In the genomic region with DNA sequence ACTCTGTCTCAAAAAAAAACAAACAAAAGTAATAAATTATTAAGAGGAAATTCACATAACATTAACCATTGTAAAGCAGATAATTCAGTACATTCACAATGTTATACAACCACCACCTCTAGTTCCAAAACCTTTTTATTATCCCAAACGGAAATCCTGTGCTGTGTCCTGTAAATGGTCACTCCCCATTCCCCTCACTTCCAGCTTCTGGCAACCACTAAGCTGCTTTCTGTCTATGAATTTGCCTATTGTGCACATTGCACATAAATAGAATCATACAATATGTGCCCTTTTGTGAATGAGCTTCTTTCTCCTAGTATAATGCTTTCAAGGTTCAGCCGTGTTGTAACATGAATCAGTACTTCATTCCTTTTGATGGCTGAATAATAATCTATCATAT, we compare ENCODE assay signal across 13 cellular contexts. TPM values are rescaled to one million over a fixed set of nuclear protein-coding genes. Genes with fewer than 3 reads are reported as not detected.
DNase-seq lines count a peak whose midpoint lies in the region; ATAC-seq and TF ChIP-seq lines count a peak whose summit lies in the region.
"Had no signal": no experiment of that assay in that cellular context is flagged by ENCODE, and none has a peak within 500 bp of the region (broad histone marks: within the 10 kb centered on the region; RNA-seq: fewer than 3 reads in every experiment).

No MANE protein-coding gene starts in this region.

- TF ChIP-seq CTCF in MCF 10A (IDR thresholded peaks at IDR 0.05; ENCODE audit: unreplicated experiment) = no peak

- no peaks in the 10 kb centered on the region for H3K9me3 Mint-ChIP-seq in activated naive CD4-positive, alpha-beta T cell treated with anti-CD3 and anti-CD28 coated beads for 36 hours
- no peaks in the 10 kb centered on the region for H3K9me3 Mint-ChIP-seq in MCF 10A (ENCODE audit: unreplicated experiment)
- H3K9me3 Mint-ChIP-seq: CD4-positive, alpha-beta T cell had no signal

- H3K27ac Mint-ChIP-seq in activated naive CD4-positive, alpha-beta T cell treated with anti-CD3 and anti-CD28 coated beads for 36 hours = no peak overlapping the region
- no peak overlapping the region for H3K27ac Mint-ChIP-seq in MCF 10A (ENCODE audit: low read depth, unreplicated experiment)
- H3K27ac Mint-ChIP-seq: B cell; CD4-positive, alpha-beta T cell had no signal

- no peaks in the 10 kb centered on the region for H3K36me3 Mint-ChIP-seq in activated naive CD4-positive, alpha-beta T cell treated with anti-CD3 and anti-CD28 coated beads for 36 hours (ENCODE audit: low read depth)
- no peaks in the 10 kb centered on the region for H3K36me3 Mint-ChIP-seq in MCF 10A (ENCODE audit: insufficient read depth, unreplicated experiment)

- H3K27me3 Mint-ChIP-seq in activated naive CD4-positive, alpha-beta T cell treated with anti-CD3 and anti-CD28 coated beads for 36 hours (ENCODE audit: low read depth) = no peaks in the 10 kb centered on the region
- H3K27me3 Mint-ChIP-seq in MCF 10A (ENCODE audit: insufficient read depth, unreplicated experiment) = no peaks in the 10 kb centered on the region

- DNase-seq in left ventricle myocardium superior = no peak
- DNase-seq in cardiac septum (ENCODE audit: low spot score) = no peak
- DNase-seq in dermis microvascular lymphatic vessel endothelial cell (ENCODE audit: low read depth in 2 of 2) = peak; percentile 53 to 82
- peak; percentile 59 for DNase-seq in pons (ENCODE audit: low spot score)
- DNase-seq in activated naive CD4-positive, alpha-beta T cell treated with anti-CD3 and anti-CD28 coated beads for 36 hours = no peak
- no peak for DNase-seq in MCF 10A (ENCODE audit: unreplicated experiment)
- DNase-seq in glomerular visceral epithelial cell (ENCODE audit: extremely low spot score) = no peak
- DNase-seq: CD4-positive, alpha-beta T cell; DMS79; EL; GM23248 had no signal

- intact Hi-C loops in left ventricle myocardium superior (cut with micrococcal nuclease) (no loop called here), cardiac septum (cut with DNase I) (loop anchor here (10.0 kb wide), 1 partner anchor 438 kb away; no protein-coding TSS in a partner anchor), MCF 10A (cut with micrococcal nuclease) (no loop called here)
- intact Hi-C loops in activated naive CD4-positive, alpha-beta T cell treated with anti-CD3 and anti-CD28 coated beads for 36 hours (cut with micrococcal nuclease) = loop anchor here (10.0 kb wide), 1 partner anchor 612 kb away; no protein-coding TSS in a partner anchor

- POLR2A ChIA-PET in MCF 10A (lab: Yijun Ruan, JAX) = no interaction called here

- no peak overlapping the region for H3K4me3 Mint-ChIP-seq in activated naive CD4-positive, alpha-beta T cell treated with anti-CD3 and anti-CD28 coated beads for 36 hours
- H3K4me3 Mint-ChIP-seq in MCF 10A (ENCODE audit: unreplicated experiment) = no peak overlapping the region
- H3K4me3 Mint-ChIP-seq: B cell; CD4-positive, alpha-beta T cell had no signal

- CTCF ChIA-PET in activated naive CD4-positive, alpha-beta T cell treated with anti-CD3 and anti-CD28 coated beads for 36 hours (lab: Charles Lee) = interaction anchor here (0.6 to 0.7 kb wide), 2 partner anchors 34 to 74 kb away, joined by 3 read pairs; no protein-coding TSS in a partner anchor
- CTCF ChIA-PET in MCF 10A (lab: Yijun Ruan, JAX) = interaction anchor here (0.6 to 10.6 kb wide), 6 partner anchors 11 to 437 kb away, joined by 3 to 276 read pairs (median 4); partner anchors contain the start of gene SVEP1

- ATAC-seq in left ventricle myocardium superior = peak; percentile 33
- ATAC-seq: HCT116 had no signal

- BruUV-seq in MCF 10A (replicated peaks; lab: Mats Ljungman, UMichigan) = no TSS peak

- H3K4me1 Mint-ChIP-seq in activated naive CD4-positive, alpha-beta T cell treated with anti-CD3 and anti-CD28 coated beads for 36 hours (ENCODE audit: low read depth) = peaks cover 2% of the 10 kb centered on the region
- H3K4me1 Mint-ChIP-seq in MCF 10A (ENCODE audit: insufficient read depth, unreplicated experiment) = peaks cover 13% of the 10 kb centered on the region

RNA-seq across cellular contexts. Expression of gene C9orf152, which starts 20.8 kb away (rescaled TPM):
- not detected for total RNA-seq in left ventricle myocardium superior
- not detected for total RNA-seq in cardiac septum
- total RNA-seq in dermis microvascular lymphatic vessel endothelial cell = not detected in 2 replicates
- not detected for total RNA-seq in activated naive CD4-positive, alpha-beta T cell treated with anti-CD3 and anti-CD28 coated beads for 36 hours
- total RNA-seq in MCF 10A (2022) = not detected in 2 replicates
- total RNA-seq: B cell; CD4-positive, alpha-beta T cell; GM23248 had no signal

Comparison
In these comparisons a context has a peak if more than half of its experiments do, and no peak if none do; other contexts are left out.
1. intact Hi-C loops: an anchor here in cardiac septum (10.0 kb wide) and activated naive CD4-positive, alpha-beta T cell treated with anti-CD3 and anti-CD28 coated beads for 36 hours (10.0 kb wide); none called in left ventricle myocardium superior and MCF 10A.
2. DNase-seq: peak in dermis microvascular lymphatic vessel endothelial cell (2 of 2) and pons (single experiment); none in left ventricle myocardium superior (single experiment), cardiac septum (single experiment), activated naive CD4-positive, alpha-beta T cell treated with anti-CD3 and anti-CD28 coated beads for 36 hours (single experiment), MCF 10A (single experiment) and glomerular visceral epithelial cell (single experiment).